ENCODE assay signal across 22 cellular contexts in genomic region chr9:16150501-16150900, GRCh38.
DNase-seq lines count a peak whose midpoint lies in the region; ATAC-seq, FAIRE-seq and TF ChIP-seq lines count a peak whose summit lies in the region.
"Had no signal": no experiment of that assay in that cellular context is flagged by ENCODE, and none has a peak within 500 bp of the region (broad histone marks: within the 10 kb centered on the region; RNA-seq: fewer than 3 reads in every experiment).

No MANE protein-coding gene starts in this region.

- no peak overlapping the region for H3K4me3 ChIP-seq in NB4 (ENCODE audit: low read depth, low read length)
- H3K4me3 ChIP-seq in epithelial cell of esophagus (ENCODE audit: low read length), result no peak overlapping the region
- H3K4me3 ChIP-seq in keratinocyte (ENCODE audit: control insufficient read depth in 2 of 3, extremely low read depth in 1 of 3, insufficient read depth in 2 of 3, low read depth in 1 of 3, low read length in 3 of 3), result no peak overlapping the region
- no peak overlapping the region for H3K4me3 ChIP-seq in rectal smooth muscle tissue (ENCODE audit: low read length)
- H3K4me3 ChIP-seq in brain microvascular endothelial cell (ENCODE audit: low read depth, low read length), result no peak overlapping the region
- H3K4me3 ChIP-seq: HAP-1, MG63, thoracic aorta had no signal

- peak; percentile 80 for FAIRE-seq in keratinocyte (lab: Jason Lieb, UNC)
- FAIRE-seq in HTR-8/SVneo (lab: Jason Lieb, UNC), result no peak

- no peak overlapping the region for H3K9ac ChIP-seq in keratinocyte (ENCODE audit: control insufficient read depth, extremely low read depth, insufficient read depth, low read length)
- no peak overlapping the region for H3K9ac ChIP-seq in rectal smooth muscle tissue (ENCODE audit: low read length)

- H3K9me1 ChIP-seq in keratinocyte (ENCODE audit: control insufficient read depth, extremely low read depth, insufficient read depth, low read length), result no peaks in the 10 kb centered on the region

- H3K4me3 Mint-ChIP-seq in activated CD4-positive, alpha-beta T cell treated with anti-CD3 and anti-CD28 coated beads, Interleukin-2, amount 10 ng/mL, durations not matched to agents 24 days and 14 days, result no peak overlapping the region
- H3K4me3 Mint-ChIP-seq: activated naive CD8-positive, alpha-beta T cell treated with anti-CD3 and anti-CD28 coated beads for 36 hours; CD8-positive, alpha-beta T cell; dendritic cell treated with granulocyte-macrophage colony-stimulating factor and Interleukin-4, amounts not matched to agents 40 ng/mL and 50 ng/mL, for 4 days; nephron progenitor cell had no signal

- no peaks in the 10 kb centered on the region for H3K36me3 Mint-ChIP-seq in activated CD4-positive, alpha-beta T cell treated with anti-CD3 and anti-CD28 coated beads, Interleukin-2, amount 10 ng/mL, durations not matched to agents 24 days and 14 days (ENCODE audit: low read depth)
- H3K36me3 Mint-ChIP-seq: CD8-positive, alpha-beta T cell had no signal

- no peak for TF ChIP-seq POLR2A in NB4 (IDR thresholded peaks at IDR 0.05; ENCODE audit: extremely low read depth, insufficient read length)

- intact Hi-C loops in activated CD4-positive, alpha-beta T cell treated with anti-CD3 and anti-CD28 coated beads, Interleukin-2, amount 10 ng/mL, durations not matched to agents 24 days and 14 days (cut with micrococcal nuclease), result no loop called here

- DNase-seq in NB4 (ENCODE audit: low read depth), result peak; percentile 28
- peak; percentile 59 for DNase-seq in epithelial cell of esophagus (ENCODE audit: low read depth)
- DNase-seq in keratinocyte (ENCODE audit: low read depth, low spot score), result no peak
- no peak for DNase-seq in HTR-8/SVneo (ENCODE audit: insufficient read length, low spot score)
- no peak for DNase-seq in brain microvascular endothelial cell
- no peak for DNase-seq in activated CD4-positive, alpha-beta T cell treated with anti-CD3 and anti-CD28 coated beads, Interleukin-2, amount 10 ng/mL, durations not matched to agents 24 days and 14 days
- DNase-seq: activated CD4-positive, CD25-positive, alpha-beta regulatory T cell treated with anti-CD3 and anti-CD28 coated beads, Interleukin-2, amount 50 U/mL, for 72 hours; activated naive CD8-positive, alpha-beta T cell treated with anti-CD3 and anti-CD28 coated beads for 36 hours; CD8-positive, alpha-beta T cell; DMS53; glutamatergic neuron; MG63; NCI-H187; NCI-H226; nephron progenitor cell; NK-92 treated with Interleukin-12 subunit alpha and Interleukin-12 subunit beta, amount 100 ng/mL, for 24 hours had no signal

- peak overlapping the region; percentile 63 for H3K4me2 ChIP-seq in keratinocyte (ENCODE audit: control insufficient read depth, extremely low read depth, insufficient read depth, low read depth, low read length)

- H3K36me3 ChIP-seq in keratinocyte (ENCODE audit: control insufficient read depth in 2 of 2, extremely low read depth in 1 of 2, insufficient read depth in 2 of 2, low read length in 2 of 2) (no peaks in the 10 kb centered on the region), rectal smooth muscle tissue (ENCODE audit: control insufficient read depth, insufficient read depth, low read length) (no peaks in the 10 kb centered on the region), brain microvascular endothelial cell (replicated peaks) (no peaks in the 10 kb centered on the region)
- H3K36me3 ChIP-seq: HAP-1, MG63, thoracic aorta had no signal

- H3K9me3 Mint-ChIP-seq in activated CD4-positive, alpha-beta T cell treated with anti-CD3 and anti-CD28 coated beads, Interleukin-2, amount 10 ng/mL, durations not matched to agents 24 days and 14 days, result no peaks in the 10 kb centered on the region
- H3K9me3 Mint-ChIP-seq: CD8-positive, alpha-beta T cell; dendritic cell treated with granulocyte-macrophage colony-stimulating factor and Interleukin-4, amounts not matched to agents 40 ng/mL and 50 ng/mL, for 4 days; nephron progenitor cell had no signal

- H3K27me3 Mint-ChIP-seq in activated CD4-positive, alpha-beta T cell treated with anti-CD3 and anti-CD28 coated beads, Interleukin-2, amount 10 ng/mL, durations not matched to agents 24 days and 14 days, result peaks cover 7% of the 10 kb centered on the region
- H3K27me3 Mint-ChIP-seq: activated naive CD8-positive, alpha-beta T cell treated with anti-CD3 and anti-CD28 coated beads for 36 hours had no signal

- H3K79me2 ChIP-seq in keratinocyte (ENCODE audit: control insufficient read depth, insufficient read depth, low read length), result no peaks in the 10 kb centered on the region

- H3K27ac Mint-ChIP-seq in activated CD4-positive, alpha-beta T cell treated with anti-CD3 and anti-CD28 coated beads, Interleukin-2, amount 10 ng/mL, durations not matched to agents 24 days and 14 days, result no peak overlapping the region
- H3K27ac Mint-ChIP-seq: CD8-positive, alpha-beta T cell; dendritic cell treated with granulocyte-macrophage colony-stimulating factor and Interleukin-4, amounts not matched to agents 40 ng/mL and 50 ng/mL, for 4 days; progenitor cell of endocrine pancreas had no signal

- peaks cover 6% of the 10 kb centered on the region for H3K4me1 Mint-ChIP-seq in activated CD4-positive, alpha-beta T cell treated with anti-CD3 and anti-CD28 coated beads, Interleukin-2, amount 10 ng/mL, durations not matched to agents 24 days and 14 days

- H3K4me1 ChIP-seq in keratinocyte (ENCODE audit: control insufficient read depth, extremely low read depth, insufficient read depth, low read length), result peaks cover 28% of the 10 kb centered on the region
- peaks cover 23% of the 10 kb centered on the region for H3K4me1 ChIP-seq in rectal smooth muscle tissue (ENCODE audit: control insufficient read depth, insufficient read depth, low read length)
- H3K4me1 ChIP-seq: HAP-1 had no signal

- TF ChIP-seq CTCF in NB4 (IDR thresholded peaks at IDR 0.05; ENCODE audit: low read depth, low read length) (no peak), epithelial cell of esophagus (IDR thresholded peaks at IDR 0.05; ENCODE audit: insufficient read depth, low read depth, low read length, missing control alignments) (no peak), keratinocyte (optimal IDR thresholded peaks at IDR 0.05 in 1 of 3, IDR thresholded peaks at IDR 0.05 in 1 of 3, conservative IDR thresholded peaks at IDR 0.05 in 1 of 3; ENCODE audit: extremely low read depth in 1 of 3, insufficient read depth in 2 of 3, low read length in 3 of 3) (no peak), brain microvascular endothelial cell (IDR thresholded peaks at IDR 0.05; ENCODE audit: low read depth, low read length, missing control alignments) (no peak)

- dilution Hi-C loops in keratinocyte (cut with MboI; ENCODE audit: extremely low pct_ligation_motif_present, low sequenced_read_pairs), result no loop called here

- ATAC-seq in HG02870 (IDR thresholded peaks at IDR 0.05; ENCODE audit: unreplicated experiment), result no peak
- ATAC-seq: CD8-positive, alpha-beta T cell had no signal

- in situ Hi-C loops in brain microvascular endothelial cell (cut with HindIII; ENCODE audit: low pct_ligation_motif_present, low sequenced_read_pairs), result no loop called here

- H3K27ac ChIP-seq in keratinocyte (ENCODE audit: control insufficient read depth, insufficient read depth, low read length), result peak overlapping the region; percentile 27
- peak overlapping the region; percentile 51 for H3K27ac ChIP-seq in rectal smooth muscle tissue (ENCODE audit: low read depth, low read length)
- H3K27ac ChIP-seq in brain microvascular endothelial cell, result no peak overlapping the region
- H3K27ac ChIP-seq: thoracic aorta had no signal

- no peaks in the 10 kb centered on the region for H3K9me3 ChIP-seq in keratinocyte (ENCODE audit: control insufficient read depth, low read depth, low read length)
- H3K9me3 ChIP-seq: HAP-1, thoracic aorta had no signal

- no peaks in the 10 kb centered on the region for H4K20me1 ChIP-seq in keratinocyte (ENCODE audit: control insufficient read depth, extremely low read depth, insufficient read depth, low read length)

- H2AFZ ChIP-seq in keratinocyte (ENCODE audit: control insufficient read depth, low read length), result no peak overlapping the region

- no peaks in the 10 kb centered on the region for H3K27me3 ChIP-seq in keratinocyte (ENCODE audit: control insufficient read depth, extremely low read depth, insufficient read depth, low read length)
- no peaks in the 10 kb centered on the region for H3K27me3 ChIP-seq in rectal smooth muscle tissue (ENCODE audit: control insufficient read depth, insufficient read depth, low read length)
- no peaks in the 10 kb centered on the region for H3K27me3 ChIP-seq in brain microvascular endothelial cell (replicated peaks)
- H3K27me3 ChIP-seq: MG63 had no signal

Comparison
In these comparisons a context has a peak if more than half of its experiments do, and no peak if none do; other contexts are left out.
1. DNase-seq: peak in NB4 (single experiment) and epithelial cell of esophagus (single experiment); none in keratinocyte (single experiment), HTR-8/SVneo (single experiment), brain microvascular endothelial cell (single experiment) and activated CD4-positive, alpha-beta T cell treated with anti-CD3 and anti-CD28 coated beads, Interleukin-2, amount 10 ng/mL, durations not matched to agents 24 days and 14 days (single experiment).